In the genomic region with DNA sequence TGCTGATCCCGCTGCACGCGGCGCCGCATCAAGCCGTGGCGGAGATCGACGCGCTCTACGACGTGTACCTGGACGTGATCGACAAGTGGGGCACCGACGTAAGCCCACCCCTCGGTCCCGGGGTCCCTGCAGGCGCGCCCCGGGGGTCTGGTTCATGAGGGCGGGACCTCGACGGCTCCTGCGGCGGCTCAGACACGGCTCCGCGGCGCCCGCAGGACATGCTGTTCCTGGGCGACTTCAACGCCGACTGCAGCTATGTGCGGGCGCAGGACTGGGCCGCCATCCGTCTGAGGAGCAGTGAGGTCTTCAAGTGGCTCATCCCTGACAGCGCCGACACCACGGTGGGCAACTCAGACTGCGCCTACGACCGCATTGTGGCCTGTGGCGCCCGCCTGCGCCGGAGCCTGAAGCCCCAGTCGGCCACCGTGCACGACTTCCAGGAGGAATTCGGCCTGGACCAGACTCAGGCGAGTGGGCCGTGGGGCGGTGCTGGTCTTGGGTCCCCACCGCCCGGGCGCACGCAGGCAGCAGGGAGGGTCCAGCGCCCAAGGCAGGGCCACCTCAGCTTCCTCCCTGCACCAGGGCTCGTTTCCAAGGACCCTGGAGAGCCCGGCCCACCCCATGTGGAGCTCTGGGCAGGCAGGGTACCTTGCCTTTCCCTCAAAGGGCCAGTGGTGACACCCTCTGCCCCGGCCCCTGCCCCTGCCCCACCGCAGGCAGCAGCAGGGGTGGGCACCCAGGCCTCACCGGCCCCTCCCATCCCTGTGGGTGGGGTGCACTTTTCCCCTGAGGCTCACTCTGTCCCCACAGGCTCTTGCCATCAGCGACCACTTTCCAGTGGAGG, we compare ENCODE assay signal across 2 cellular contexts.
TF ChIP-seq lines count a peak whose summit lies in the region.

No MANE protein-coding gene starts in this region.

TF ChIP-seq in GM23338, 12 proteins besides CTCF, POLR2A, EP300 and RAD21:
- no peak for TF ChIP-seq EZH2phosphoT487 (IDR thresholded peaks at IDR 0.05; ENCODE audit: unreplicated experiment)
- TF ChIP-seq NANOG (IDR thresholded peaks at IDR 0.05; ENCODE audit: borderline replicate concordance) = no peak
- TF ChIP-seq, protein P1, sequence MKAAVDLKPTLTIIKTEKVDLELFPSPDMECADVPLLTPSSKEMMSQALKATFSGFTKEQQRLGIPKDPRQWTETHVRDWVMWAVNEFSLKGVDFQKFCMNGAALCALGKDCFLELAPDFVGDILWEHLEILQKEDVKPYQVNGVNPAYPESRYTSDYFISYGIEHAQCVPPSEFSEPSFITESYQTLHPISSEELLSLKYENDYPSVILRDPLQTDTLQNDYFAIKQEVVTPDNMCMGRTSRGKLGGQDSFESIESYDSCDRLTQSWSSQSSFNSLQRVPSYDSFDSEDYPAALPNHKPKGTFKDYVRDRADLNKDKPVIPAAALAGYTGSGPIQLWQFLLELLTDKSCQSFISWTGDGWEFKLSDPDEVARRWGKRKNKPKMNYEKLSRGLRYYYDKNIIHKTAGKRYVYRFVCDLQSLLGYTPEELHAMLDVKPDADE (IDR thresholded peaks at IDR 0.05) = no peak
- peak; percentile 13; the same call in 1 of the 2 replicates for TF ChIP-seq CREB1 (CRISPR knock-in tag; IDR thresholded peaks at IDR 0.05; ENCODE audit: low read depth)

TF ChIP-seq in HepG2, 621 proteins besides CTCF, POLR2A, EP300 and RAD21:
- TF ChIP-seq ZNF878 (CRISPR knock-in tag; IDR thresholded peaks at IDR 0.05) (no peak), SOX5 (CRISPR knock-in tag; IDR thresholded peaks at IDR 0.05; ENCODE audit: borderline replicate concordance) (no peak), AKAP8 (CRISPR knock-in tag; IDR thresholded peaks at IDR 0.05) (peak; percentile 71; the same call in 1 of the 2 replicates), NONO (IDR thresholded peaks at IDR 0.05) (no peak), NONO (CRISPR knock-in tag; conservative IDR thresholded peaks at IDR 0.05) (peak; percentile 38; the same call in 1 of the 2 replicates), KLF6 (CRISPR knock-in tag; IDR thresholded peaks at IDR 0.05) (no peak), HMG20A (CRISPR knock-in tag; IDR thresholded peaks at IDR 0.05; ENCODE audit: borderline replicate concordance) (no peak), POLR2G (IDR thresholded peaks at IDR 0.05; ENCODE audit: low read depth, low read length) (peak; percentile 5; the same call in 1 of the 2 replicates), ZNF891 (CRISPR knock-in tag; IDR thresholded peaks at IDR 0.05) (no peak), AGO2 (optimal IDR thresholded peaks at IDR 0.05; ENCODE audit: low read depth, low read length) (peak; percentile 77), ZNF556 (CRISPR knock-in tag; IDR thresholded peaks at IDR 0.05; ENCODE audit: borderline replicate concordance) (no peak), KAT2B (IDR thresholded peaks at IDR 0.05; ENCODE audit: borderline replicate concordance, low read depth, low read length) (no peak), AGO1 (IDR thresholded peaks at IDR 0.05; ENCODE audit: low read depth, low read length, poor library complexity, severe bottlenecking) (peak; percentile 69)
- TF ChIP-seq, protein P2, sequence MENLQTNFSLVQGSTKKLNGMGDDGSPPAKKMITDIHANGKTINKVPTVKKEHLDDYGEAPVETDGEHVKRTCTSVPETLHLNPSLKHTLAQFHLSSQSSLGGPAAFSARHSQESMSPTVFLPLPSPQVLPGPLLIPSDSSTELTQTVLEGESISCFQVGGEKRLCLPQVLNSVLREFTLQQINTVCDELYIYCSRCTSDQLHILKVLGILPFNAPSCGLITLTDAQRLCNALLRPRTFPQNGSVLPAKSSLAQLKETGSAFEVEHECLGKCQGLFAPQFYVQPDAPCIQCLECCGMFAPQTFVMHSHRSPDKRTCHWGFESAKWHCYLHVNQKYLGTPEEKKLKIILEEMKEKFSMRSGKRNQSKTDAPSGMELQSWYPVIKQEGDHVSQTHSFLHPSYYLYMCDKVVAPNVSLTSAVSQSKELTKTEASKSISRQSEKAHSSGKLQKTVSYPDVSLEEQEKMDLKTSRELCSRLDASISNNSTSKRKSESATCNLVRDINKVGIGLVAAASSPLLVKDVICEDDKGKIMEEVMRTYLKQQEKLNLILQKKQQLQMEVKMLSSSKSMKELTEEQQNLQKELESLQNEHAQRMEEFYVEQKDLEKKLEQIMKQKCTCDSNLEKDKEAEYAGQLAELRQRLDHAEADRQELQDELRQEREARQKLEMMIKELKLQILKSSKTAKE (CRISPR knock-in tag; IDR thresholded peaks at IDR 0.05; ENCODE audit: borderline replicate concordance) = no peak
- TF ChIP-seq, protein P3, sequence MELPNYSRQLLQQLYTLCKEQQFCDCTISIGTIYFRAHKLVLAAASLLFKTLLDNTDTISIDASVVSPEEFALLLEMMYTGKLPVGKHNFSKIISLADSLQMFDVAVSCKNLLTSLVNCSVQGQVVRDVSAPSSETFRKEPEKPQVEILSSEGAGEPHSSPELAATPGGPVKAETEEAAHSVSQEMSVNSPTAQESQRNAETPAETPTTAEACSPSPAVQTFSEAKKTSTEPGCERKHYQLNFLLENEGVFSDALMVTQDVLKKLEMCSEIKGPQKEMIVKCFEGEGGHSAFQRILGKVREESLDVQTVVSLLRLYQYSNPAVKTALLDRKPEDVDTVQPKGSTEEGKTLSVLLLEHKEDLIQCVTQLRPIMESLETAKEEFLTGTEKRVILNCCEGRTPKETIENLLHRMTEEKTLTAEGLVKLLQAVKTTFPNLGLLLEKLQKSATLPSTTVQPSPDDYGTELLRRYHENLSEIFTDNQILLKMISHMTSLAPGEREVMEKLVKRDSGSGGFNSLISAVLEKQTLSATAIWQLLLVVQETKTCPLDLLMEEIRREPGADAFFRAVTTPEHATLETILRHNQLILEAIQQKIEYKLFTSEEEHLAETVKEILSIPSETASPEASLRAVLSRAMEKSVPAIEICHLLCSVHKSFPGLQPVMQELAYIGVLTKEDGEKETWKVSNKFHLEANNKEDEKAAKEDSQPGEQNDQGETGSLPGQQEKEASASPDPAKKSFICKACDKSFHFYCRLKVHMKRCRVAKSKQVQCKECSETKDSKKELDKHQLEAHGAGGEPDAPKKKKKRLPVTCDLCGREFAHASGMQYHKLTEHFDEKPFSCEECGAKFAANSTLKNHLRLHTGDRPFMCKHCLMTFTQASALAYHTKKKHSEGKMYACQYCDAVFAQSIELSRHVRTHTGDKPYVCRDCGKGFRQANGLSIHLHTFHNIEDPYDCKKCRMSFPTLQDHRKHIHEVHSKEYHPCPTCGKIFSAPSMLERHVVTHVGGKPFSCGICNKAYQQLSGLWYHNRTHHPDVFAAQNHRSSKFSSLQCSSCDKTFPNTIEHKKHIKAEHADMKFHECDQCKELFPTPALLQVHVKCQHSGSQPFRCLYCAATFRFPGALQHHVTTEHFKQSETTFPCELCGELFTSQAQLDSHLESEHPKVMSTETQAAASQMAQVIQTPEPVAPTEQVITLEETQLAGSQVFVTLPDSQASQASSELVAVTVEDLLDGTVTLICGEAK (IDR thresholded peaks at IDR 0.05) = no peak
- TF ChIP-seq, protein P3 (CRISPR knock-in tag; IDR thresholded peaks at IDR 0.05) = no peak
- TF ChIP-seq, protein P4, sequence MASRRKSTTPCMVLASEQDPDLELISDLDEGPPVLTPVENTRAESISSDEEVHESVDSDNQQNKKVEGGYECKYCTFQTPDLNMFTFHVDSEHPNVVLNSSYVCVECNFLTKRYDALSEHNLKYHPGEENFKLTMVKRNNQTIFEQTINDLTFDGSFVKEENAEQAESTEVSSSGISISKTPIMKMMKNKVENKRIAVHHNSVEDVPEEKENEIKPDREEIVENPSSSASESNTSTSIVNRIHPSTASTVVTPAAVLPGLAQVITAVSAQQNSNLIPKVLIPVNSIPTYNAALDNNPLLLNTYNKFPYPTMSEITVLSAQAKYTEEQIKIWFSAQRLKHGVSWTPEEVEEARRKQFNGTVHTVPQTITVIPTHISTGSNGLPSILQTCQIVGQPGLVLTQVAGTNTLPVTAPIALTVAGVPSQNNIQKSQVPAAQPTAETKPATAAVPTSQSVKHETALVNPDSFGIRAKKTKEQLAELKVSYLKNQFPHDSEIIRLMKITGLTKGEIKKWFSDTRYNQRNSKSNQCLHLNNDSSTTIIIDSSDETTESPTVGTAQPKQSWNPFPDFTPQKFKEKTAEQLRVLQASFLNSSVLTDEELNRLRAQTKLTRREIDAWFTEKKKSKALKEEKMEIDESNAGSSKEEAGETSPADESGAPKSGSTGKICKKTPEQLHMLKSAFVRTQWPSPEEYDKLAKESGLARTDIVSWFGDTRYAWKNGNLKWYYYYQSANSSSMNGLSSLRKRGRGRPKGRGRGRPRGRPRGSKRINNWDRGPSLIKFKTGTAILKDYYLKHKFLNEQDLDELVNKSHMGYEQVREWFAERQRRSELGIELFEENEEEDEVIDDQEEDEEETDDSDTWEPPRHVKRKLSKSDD (CRISPR knock-in tag; IDR thresholded peaks at IDR 0.05; ENCODE audit: low read depth) = 0 out of 2 replicates have a peak, but pooled peaks have one; percentile 52
- TF ChIP-seq, protein P5, sequence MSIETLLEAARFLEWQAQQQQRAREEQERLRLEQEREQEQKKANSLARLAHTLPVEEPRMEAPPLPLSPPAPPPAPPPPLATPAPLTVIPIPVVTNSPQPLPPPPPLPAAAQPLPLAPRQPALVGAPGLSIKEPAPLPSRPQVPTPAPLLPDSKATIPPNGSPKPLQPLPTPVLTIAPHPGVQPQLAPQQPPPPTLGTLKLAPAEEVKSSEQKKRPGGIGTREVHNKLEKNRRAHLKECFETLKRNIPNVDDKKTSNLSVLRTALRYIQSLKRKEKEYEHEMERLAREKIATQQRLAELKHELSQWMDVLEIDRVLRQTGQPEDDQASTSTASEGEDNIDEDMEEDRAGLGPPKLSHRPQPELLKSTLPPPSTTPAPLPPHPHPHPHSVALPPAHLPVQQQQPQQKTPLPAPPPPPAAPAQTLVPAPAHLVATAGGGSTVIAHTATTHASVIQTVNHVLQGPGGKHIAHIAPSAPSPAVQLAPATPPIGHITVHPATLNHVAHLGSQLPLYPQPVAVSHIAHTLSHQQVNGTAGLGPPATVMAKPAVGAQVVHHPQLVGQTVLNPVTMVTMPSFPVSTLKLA (IDR thresholded peaks at IDR 0.05) = no peak
